23 cellular contexts compared by ENCODE assay signal in genomic region chr2:163759013-163759412, GRCh38. TPM values are rescaled to one million over a fixed set of nuclear protein-coding genes. Genes with fewer than 3 reads are reported as not detected.
DNase-seq lines count a peak whose midpoint lies in the region; FAIRE-seq and TF ChIP-seq lines count a peak whose summit lies in the region.
"Had no signal": no experiment of that assay in that cellular context is flagged by ENCODE, and none has a peak within 500 bp of the region (broad histone marks: within the 10 kb centered on the region; RNA-seq: fewer than 3 reads in every experiment).

No MANE protein-coding gene starts in this region.

- H3K9me3 ChIP-seq in keratinocyte (ENCODE audit: control insufficient read depth, low read depth, low read length) (no peaks in the 10 kb centered on the region), BE2C (no peaks in the 10 kb centered on the region)
- H3K9me3 ChIP-seq: BLaER1 treated with 17β-estradiol and CSF1 and Interleukin-3, amounts not matched to agents 10 nM and 100 nM had no signal

- no peak overlapping the region for H3K4me3 ChIP-seq in epithelial cell of esophagus (ENCODE audit: low read length)
- H3K4me3 ChIP-seq in keratinocyte (ENCODE audit: control insufficient read depth in 2 of 3, extremely low read depth in 1 of 3, insufficient read depth in 2 of 3, low read depth in 1 of 3, low read length in 3 of 3) = no peak overlapping the region
- H3K4me3 ChIP-seq in BE2C (ENCODE audit: low read depth, low read length) = no peak overlapping the region
- H3K4me3 ChIP-seq: BLaER1 treated with 17β-estradiol and CSF1 and Interleukin-3, amounts not matched to agents 10 nM and 100 nM had no signal

- H3K79me2 ChIP-seq in keratinocyte (ENCODE audit: control insufficient read depth, insufficient read depth, low read length) = no peaks in the 10 kb centered on the region

- no peak overlapping the region for H3K27ac ChIP-seq in keratinocyte (ENCODE audit: control insufficient read depth, insufficient read depth, low read length)
- H3K27ac ChIP-seq: BLaER1 treated with 17β-estradiol and CSF1 and Interleukin-3, amounts not matched to agents 10 nM and 100 nM; C4-2B had no signal

- H3K36me3 ChIP-seq in keratinocyte (ENCODE audit: control insufficient read depth in 2 of 2, extremely low read depth in 1 of 2, insufficient read depth in 2 of 2, low read length in 2 of 2) = no peaks in the 10 kb centered on the region
- no peaks in the 10 kb centered on the region for H3K36me3 ChIP-seq in BE2C
- H3K36me3 ChIP-seq: BLaER1 treated with 17β-estradiol and CSF1 and Interleukin-3, amounts not matched to agents 10 nM and 100 nM had no signal

- H3K9me1 ChIP-seq in keratinocyte (ENCODE audit: control insufficient read depth, extremely low read depth, insufficient read depth, low read length) = no peaks in the 10 kb centered on the region

- H3K4me1 ChIP-seq in keratinocyte (ENCODE audit: control insufficient read depth, extremely low read depth, insufficient read depth, low read length) (peaks cover 5% of the 10 kb centered on the region), BE2C (no peaks in the 10 kb centered on the region)
- H3K4me1 ChIP-seq: BLaER1 treated with 17β-estradiol and CSF1 and Interleukin-3, amounts not matched to agents 10 nM and 100 nM had no signal

- H4K20me1 ChIP-seq in keratinocyte (ENCODE audit: control insufficient read depth, extremely low read depth, insufficient read depth, low read length) = no peaks in the 10 kb centered on the region
- H4K20me1 ChIP-seq: BLaER1 treated with 17β-estradiol and CSF1 and Interleukin-3, amounts not matched to agents 10 nM and 100 nM had no signal

- no peak overlapping the region for H3K9ac ChIP-seq in keratinocyte (ENCODE audit: control insufficient read depth, extremely low read depth, insufficient read depth, low read length)
- H3K9ac ChIP-seq: BLaER1 treated with 17β-estradiol and CSF1 and Interleukin-3, amounts not matched to agents 10 nM and 100 nM had no signal

- no peak overlapping the region for H2AFZ ChIP-seq in keratinocyte (ENCODE audit: control insufficient read depth, low read length)

- peak; percentile 20 for FAIRE-seq in keratinocyte (lab: Jason Lieb, UNC)
- FAIRE-seq: A204.1, G401.6, GM12891, GM19239 had no signal

- no peak for TF ChIP-seq CTCF in epithelial cell of esophagus (IDR thresholded peaks at IDR 0.05; ENCODE audit: insufficient read depth, low read depth, low read length, missing control alignments)
- TF ChIP-seq CTCF in keratinocyte (optimal IDR thresholded peaks at IDR 0.05 in 1 of 3, IDR thresholded peaks at IDR 0.05 in 1 of 3, conservative IDR thresholded peaks at IDR 0.05 in 1 of 3; ENCODE audit: extremely low read depth in 1 of 3, insufficient read depth in 2 of 3, low read length in 3 of 3) = no peak
- TF ChIP-seq CTCF in BE2C (IDR thresholded peaks at IDR 0.05; ENCODE audit: low read depth, low read length) = no peak

- peak; percentile 51 for DNase-seq in epithelial cell of esophagus (ENCODE audit: low read depth)
- DNase-seq in keratinocyte (ENCODE audit: low read depth, low spot score) = no peak
- DNase-seq in COLO668 (lab: John Stamatoyannopoulos, UW; ENCODE audit: unreplicated experiment) = no peak
- DNase-seq in activated T-cell treated with anti-CD3 and anti-CD28 coated beads, Interleukin-2, amount 50 U/mL, for 1 hour = no peak
- no peak for DNase-seq in BE2C
- DNase-seq: 8988T; ACHN; CD4-positive, alpha-beta T cell; CD8-positive, alpha-beta T cell; COR-L47; DMS 273 treated with DMSO at 0.1 percent for 48 hours; DMS153; DMS53; DMS79; DND-41; EL; GF-D8 had no signal

- dilution Hi-C loops in keratinocyte (cut with MboI; ENCODE audit: extremely low pct_ligation_motif_present, low sequenced_read_pairs) = no loop called here

- H3K4me2 ChIP-seq in keratinocyte (ENCODE audit: control insufficient read depth, extremely low read depth, insufficient read depth, low read depth, low read length) = no peak overlapping the region
- H3K4me2 ChIP-seq: BLaER1 treated with 17β-estradiol and CSF1 and Interleukin-3, amounts not matched to agents 10 nM and 100 nM had no signal

- no peaks in the 10 kb centered on the region for H3K27me3 ChIP-seq in keratinocyte (ENCODE audit: control insufficient read depth, extremely low read depth, insufficient read depth, low read length)
- H3K27me3 ChIP-seq in BE2C = no peaks in the 10 kb centered on the region
- H3K27me3 ChIP-seq: BLaER1 treated with 17β-estradiol and CSF1 and Interleukin-3, amounts not matched to agents 10 nM and 100 nM had no signal

RNA-seq across cellular contexts. Expression of gene FIGN, which starts 23.2 kb away (rescaled TPM):
- 1.9 to 2.9 TPM (median 2.0 TPM) in 3 replicates for polyA plus RNA-seq in keratinocyte
- polyA plus RNA-seq in keratinocyte (2011; ENCODE audit: low read depth) = 1.0 TPM
- polyA plus RNA-seq in keratinocyte (2011; cell fraction: cytosol; rRNA removed) = 1.0 TPM in 2 replicates
- polyA plus RNA-seq in keratinocyte (2011; cell fraction: nucleus; rRNA removed) = 5.9 and 8.0 TPM in 2 replicates
- polyA plus RNA-seq in keratinocyte (2012; ENCODE audit: low replicate concordance) = 1.5 and 1.7 TPM in 2 replicates
- 2.3 to 9.5 TPM (median 4.2 TPM) in 3 replicates for polyA minus RNA-seq in keratinocyte
- polyA minus RNA-seq in keratinocyte (2011; cell fraction: cytosol; rRNA and poly(A)+ RNA removed) = 0.96 TPM
- polyA minus RNA-seq in keratinocyte (2011; cell fraction: nucleus; rRNA and poly(A)+ RNA removed) = 4.7 and 11.5 TPM in 2 replicates
- polyA plus RNA-seq in BE2C (2012; ENCODE audit: insufficient read depth, insufficient read length, low read depth) = 0.15 TPM
